ENCODE assay signal across 16 cellular contexts in genomic region chr4:184955636-184956035, GRCh38.
DNase-seq lines count a peak whose midpoint lies in the region; ATAC-seq and TF ChIP-seq lines count a peak whose summit lies in the region.
"Had no signal": no experiment of that assay in that cellular context is flagged by ENCODE, and none has a peak within 500 bp of the region (broad histone marks: within the 10 kb centered on the region; RNA-seq: fewer than 3 reads in every experiment).

No MANE protein-coding gene starts in this region.

- no peaks in the 10 kb centered on the region for H3K36me3 Mint-ChIP-seq in activated CD8-positive, alpha-beta T cell treated with anti-CD3 and anti-CD28 coated beads for 36 hours (ENCODE audit: low read depth)

- no peak overlapping the region for H3K27ac ChIP-seq in gastroesophageal sphincter
- H3K27ac ChIP-seq: uterus had no signal

- CTCF ChIA-PET in activated CD8-positive, alpha-beta T cell treated with anti-CD3 and anti-CD28 coated beads for 36 hours (lab: Charles Lee) = no interaction called here

- H3K4me3 ChIP-seq in GM06990 (replicated peaks; ENCODE audit: low read depth, low read length) (no peak overlapping the region), gastroesophageal sphincter (no peak overlapping the region)
- H3K4me3 ChIP-seq: uterus had no signal

- peaks cover 2% of the 10 kb centered on the region for H3K27me3 Mint-ChIP-seq in activated CD8-positive, alpha-beta T cell treated with anti-CD3 and anti-CD28 coated beads for 36 hours

- WGBS in gastroesophageal sphincter (ENCODE audit: low coverage in 1 of 2), 2 donors = 89 to 100% methylated on average over 1 to 8 of the region's 8 CpGs

- POLR2A ChIA-PET in activated CD8-positive, alpha-beta T cell treated with anti-CD3 and anti-CD28 coated beads for 36 hours (lab: Charles Lee) = no interaction called here

- ATAC-seq in HG02588 (IDR thresholded peaks at IDR 0.05; ENCODE audit: unreplicated experiment) (peak; percentile 73), HG03469 (IDR thresholded peaks at IDR 0.05; ENCODE audit: unreplicated experiment) (peak; percentile 88), gastroesophageal sphincter (no peak), HG02884 (IDR thresholded peaks at IDR 0.05; ENCODE audit: unreplicated experiment) (no peak)
- ATAC-seq in activated CD8-positive, alpha-beta T cell treated with anti-CD3 and anti-CD28 coated beads for 36 hours = no peak

- H3K27me3 ChIP-seq in GM06990 (replicated peaks; ENCODE audit: control insufficient read depth, insufficient read depth, low read length) (no peaks in the 10 kb centered on the region; the same call in 1 of the 2 replicates), gastroesophageal sphincter (no peaks in the 10 kb centered on the region)
- H3K27me3 ChIP-seq: uterus had no signal

- no peaks in the 10 kb centered on the region for H3K4me1 Mint-ChIP-seq in activated CD8-positive, alpha-beta T cell treated with anti-CD3 and anti-CD28 coated beads for 36 hours (ENCODE audit: low read depth)

- TF ChIP-seq CTCF in GM06990 (IDR thresholded peaks at IDR 0.05; ENCODE audit: insufficient read depth, low read length, poor library complexity, severe bottlenecking) (no peak), gastroesophageal sphincter (IDR thresholded peaks at IDR 0.05) (no peak)
- TF ChIP-seq CTCF in activated CD8-positive, alpha-beta T cell treated with anti-CD3 and anti-CD28 coated beads for 36 hours (IDR thresholded peaks at IDR 0.05) = no peak

- H3K9me3 Mint-ChIP-seq in activated CD8-positive, alpha-beta T cell treated with anti-CD3 and anti-CD28 coated beads for 36 hours = no peaks in the 10 kb centered on the region

- H3K27ac Mint-ChIP-seq in activated CD8-positive, alpha-beta T cell treated with anti-CD3 and anti-CD28 coated beads for 36 hours = no peak overlapping the region

- peak; percentile 69 for DNase-seq in GM06990 (ENCODE audit: extremely low read depth, insufficient read length)
- peak; percentile 42 for DNase-seq in GM19238 (ENCODE audit: insufficient read length, low spot score)
- no peak for DNase-seq in kidney glomerular epithelial cell (lab: John Stamatoyannopoulos, UW)
- DNase-seq in activated CD8-positive, alpha-beta T cell treated with anti-CD3 and anti-CD28 coated beads for 36 hours = no peak
- DNase-seq: activated effector memory CD4-positive, alpha-beta T cell treated with Interleukin-2 at 50 U/mL for 16 hours; erythroblast; HCEC 1CT; KBM-7; NCI-H1694 treated with DMSO at 0.1 percent for 48 hours; NCI-H524; stimulated activated naive CD4-positive, alpha-beta T cell; uterus had no signal

- TF ChIP-seq POLR2A in gastroesophageal sphincter (IDR thresholded peaks at IDR 0.05) = no peak

- no peaks in the 10 kb centered on the region for H3K9me3 ChIP-seq in gastroesophageal sphincter
- H3K9me3 ChIP-seq: uterus had no signal

- intact Hi-C loops in activated CD8-positive, alpha-beta T cell treated with anti-CD3 and anti-CD28 coated beads for 36 hours (cut with micrococcal nuclease) = no loop called here

- no peaks in the 10 kb centered on the region for H3K36me3 ChIP-seq in GM06990 (ENCODE audit: control insufficient read depth, insufficient read depth, low read length)
- no peaks in the 10 kb centered on the region for H3K36me3 ChIP-seq in gastroesophageal sphincter
- H3K36me3 ChIP-seq: uterus had no signal

- no peaks in the 10 kb centered on the region for H3K4me1 ChIP-seq in gastroesophageal sphincter
- H3K4me1 ChIP-seq: uterus had no signal

- H3K4me3 Mint-ChIP-seq in activated CD8-positive, alpha-beta T cell treated with anti-CD3 and anti-CD28 coated beads for 36 hours = no peak overlapping the region

- TF ChIP-seq EP300 in gastroesophageal sphincter (IDR thresholded peaks at IDR 0.05) = no peak

Comparison
In these comparisons a context has a peak if more than half of its experiments do, and no peak if none do; other contexts are left out.
1. DNase-seq: peak in GM06990 (single experiment) and GM19238 (single experiment); none in kidney glomerular epithelial cell (single experiment) and activated CD8-positive, alpha-beta T cell treated with anti-CD3 and anti-CD28 coated beads for 36 hours (single experiment).
2. ATAC-seq: peak in HG02588 (single experiment) and HG03469 (single experiment); none in gastroesophageal sphincter (single experiment), HG02884 (single experiment) and activated CD8-positive, alpha-beta T cell treated with anti-CD3 and anti-CD28 coated beads for 36 hours (single experiment).